In the genomic region with DNA sequence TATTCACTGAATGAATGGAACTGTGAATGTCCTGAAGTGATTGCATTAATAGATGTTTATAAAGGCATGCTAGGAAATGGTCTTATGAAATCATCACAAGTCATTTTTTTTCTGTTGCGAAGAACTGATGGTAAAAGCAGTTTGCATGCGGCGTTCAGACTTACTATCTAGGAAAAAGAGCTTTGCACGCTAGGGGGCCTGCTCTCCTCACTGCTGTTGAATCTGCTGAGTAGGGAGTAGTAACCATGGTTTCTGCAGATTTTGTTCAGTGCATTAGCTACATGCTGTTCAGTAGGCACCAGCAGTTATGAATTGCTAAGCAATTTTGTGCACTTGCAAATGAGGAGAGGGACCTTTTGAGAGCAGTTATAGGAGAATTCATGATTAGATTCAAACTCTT, we compare ENCODE assay signal across 8 cellular contexts. TPM values are rescaled to one million over a fixed set of nuclear protein-coding genes. Genes with fewer than 3 reads are reported as not detected.
A peak's percentile ranks its signal among the peaks of the same experiment; 100 is the strongest.
DNase-seq lines count a peak whose midpoint lies in the region; ATAC-seq and TF ChIP-seq lines count a peak whose summit lies in the region.

No MANE protein-coding gene starts in this region.

- no peaks in the 10 kb centered on the region for H3K27me3 ChIP-seq in WERI-Rb-1 (ENCODE audit: insufficient read depth, low read depth, severe bottlenecking)
- H3K27me3 ChIP-seq in right cardiac atrium (ENCODE audit: control insufficient read depth, insufficient read depth) = no peaks in the 10 kb centered on the region
- no peaks in the 10 kb centered on the region for H3K27me3 ChIP-seq in sigmoid colon

- 59% methylated on average over 4 of the region's 4 CpGs for whole genome bisulfite sequencing in right cardiac atrium
- WGBS in sigmoid colon, 2 donors = 84% methylated on average over 4 of the region's 4 CpGs

- intact Hi-C loops in right cardiac atrium (cut with DNase I) = loop anchor here in 2 of 4 donors (5.0 to 10.0 kb wide), 2 partner anchors 864 to 866 kb away; no protein-coding TSS in a partner anchor
- intact Hi-C loops in sigmoid colon (cut with DNase I) = no loop called here

- no peaks in the 10 kb centered on the region for H3K4me1 ChIP-seq in right cardiac atrium (ENCODE audit: control insufficient read depth, insufficient read depth, low read length)
- no peaks in the 10 kb centered on the region for H3K4me1 ChIP-seq in sigmoid colon

- TF ChIP-seq EP300 in sigmoid colon (IDR thresholded peaks at IDR 0.05) = no peak

- no peak for TF ChIP-seq POLR2A in sigmoid colon (IDR thresholded peaks at IDR 0.05)

- H3K27ac ChIP-seq in WERI-Rb-1 (no peak overlapping the region), right cardiac atrium (ENCODE audit: low read length) (no peak overlapping the region), sigmoid colon (no peak overlapping the region)

- peak; percentile 30; the same call in 1 of the 2 replicates for TF ChIP-seq CTCF in WERI-Rb-1 (IDR thresholded peaks at IDR 0.05; ENCODE audit: low read depth, low read length)
- peak in 3 of 4 experiments; percentile 22 to 31 (median 30) for TF ChIP-seq CTCF in sigmoid colon (IDR thresholded peaks at IDR 0.05)

- H3K36me3 ChIP-seq in WERI-Rb-1 (peaks cover 90% of the 10 kb centered on the region), sigmoid colon (no peaks in the 10 kb centered on the region)

- no peak overlapping the region for H3K4me3 ChIP-seq in WERI-Rb-1 (ENCODE audit: low read depth, low read length)
- no peak overlapping the region for H3K4me3 ChIP-seq in right cardiac atrium (ENCODE audit: low read length)
- H3K4me3 ChIP-seq in sigmoid colon = no peak overlapping the region

- no peaks in the 10 kb centered on the region for H3K9me3 ChIP-seq in WERI-Rb-1 (ENCODE audit: severe bottlenecking)
- H3K9me3 ChIP-seq in right cardiac atrium (ENCODE audit: control insufficient read depth, low read length) = no peaks in the 10 kb centered on the region
- no peaks in the 10 kb centered on the region for H3K9me3 ChIP-seq in sigmoid colon

- peak; percentile 53 for DNase-seq in DMS53 (lab: John Stamatoyannopoulos, UW)
- DNase-seq in DMS53 treated with DMSO at 0.1 percent for 48 hours (lab: John Stamatoyannopoulos, UW; ENCODE audit: unreplicated experiment) = no peak
- DNase-seq in WERI-Rb-1 = no peak
- peak in 2 of 3 donors; percentile 23 to 52 for DNase-seq in right cardiac atrium
- DNase-seq in sigmoid colon = peak; percentile 69
- no peak for DNase-seq in stimulated activated naive CD8-positive, alpha-beta T cell treated with anti-CD3 and anti-CD28 coated beads, Interleukin-15, Interleukin-2, amounts not matched to agents 100 U/mL and 50 U/mL, for 24 hours
- DNase-seq in islet precursor cell = no peak

- ATAC-seq in right cardiac atrium (peak in 1 of 2 donors; percentile 42), HG03095 (IDR thresholded peaks at IDR 0.05; ENCODE audit: unreplicated experiment) (no peak)
- ATAC-seq in stimulated activated naive CD8-positive, alpha-beta T cell treated with anti-CD3 and anti-CD28 coated beads, Interleukin-15, Interleukin-2, amounts not matched to agents 100 U/mL and 50 U/mL, for 24 hours = no peak

RNA-seq across cellular contexts. Expression of a gene that starts 57.9 kb away (rescaled TPM):
- total RNA-seq in right cardiac atrium (1 to 10 TPM in 2 of 4 donors, under 1 TPM in 2; 0.37 to 2.3 (median 1.1) TPM), sigmoid colon (1 to 10 TPM in 2 of 4 donors, under 1 TPM in 2; 0.36 to 1.9 (median 0.93) TPM)
- polyA plus RNA-seq in right cardiac atrium (0.29 TPM), sigmoid colon (10 to 100 TPM in 1 of 3 donors, 1 to 10 TPM in 2; 2.1 to 25.2 (median 3.6) TPM)

Comparison
In these comparisons a context has a peak if more than half of its experiments do, and no peak if none do; other contexts are left out.
1. DNase-seq: peak in DMS53 (single experiment), right cardiac atrium (2 of 3) and sigmoid colon (single experiment); none in DMS53 treated with DMSO at 0.1 percent for 48 hours (single experiment), WERI-Rb-1 (single experiment), stimulated activated naive CD8-positive, alpha-beta T cell treated with anti-CD3 and anti-CD28 coated beads, Interleukin-15, Interleukin-2, amounts not matched to agents 100 U/mL and 50 U/mL, for 24 hours (single experiment) and islet precursor cell (single experiment).